ENCODE assay signal across 1 cellular context in the genomic region with DNA sequence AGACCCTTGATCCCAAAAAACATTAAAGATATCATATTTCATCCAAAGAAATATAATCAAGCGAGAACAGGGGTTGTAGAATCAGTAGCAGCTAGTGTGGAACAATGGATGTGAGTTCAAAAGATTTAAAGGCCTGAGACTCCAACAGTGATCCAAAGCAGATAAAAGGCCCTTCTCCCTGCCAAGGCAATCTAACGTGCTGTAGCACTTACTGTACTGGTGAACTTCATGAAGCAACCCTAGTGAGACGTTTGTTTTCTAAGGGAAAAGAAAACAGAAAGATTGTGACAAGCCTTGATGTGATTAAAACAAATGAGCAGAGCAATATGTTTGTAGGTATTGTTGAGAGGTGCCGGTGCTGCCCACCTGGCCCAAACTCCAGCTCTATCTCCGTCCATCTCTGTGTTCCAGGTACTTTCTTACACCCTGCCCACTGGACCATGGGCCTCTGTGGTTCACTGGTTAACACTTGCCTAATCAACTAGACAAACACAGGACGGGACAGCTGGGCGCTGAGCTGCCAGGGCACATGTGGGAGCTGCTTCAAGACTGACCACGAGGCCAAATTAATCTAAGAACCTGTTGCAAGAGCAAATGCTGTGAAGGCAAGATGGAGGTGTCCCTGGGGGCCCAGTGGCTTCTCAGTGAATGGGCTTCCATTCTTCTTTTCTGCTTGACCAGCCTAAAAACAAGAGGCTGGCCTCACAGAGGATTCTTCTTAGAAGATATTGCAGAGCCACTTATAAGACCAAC.
TF ChIP-seq lines count a peak whose summit lies in the region.

No MANE protein-coding gene starts in this region.

TF ChIP-seq in SK-N-SH, 30 proteins besides CTCF, POLR2A, EP300 and RAD21 (continued from another document):
- TF ChIP-seq, protein P1, sequence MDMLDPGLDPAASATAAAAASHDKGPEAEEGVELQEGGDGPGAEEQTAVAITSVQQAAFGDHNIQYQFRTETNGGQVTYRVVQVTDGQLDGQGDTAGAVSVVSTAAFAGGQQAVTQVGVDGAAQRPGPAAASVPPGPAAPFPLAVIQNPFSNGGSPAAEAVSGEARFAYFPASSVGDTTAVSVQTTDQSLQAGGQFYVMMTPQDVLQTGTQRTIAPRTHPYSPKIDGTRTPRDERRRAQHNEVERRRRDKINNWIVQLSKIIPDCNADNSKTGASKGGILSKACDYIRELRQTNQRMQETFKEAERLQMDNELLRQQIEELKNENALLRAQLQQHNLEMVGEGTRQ (IDR thresholded peaks at IDR 0.05; ENCODE audit: borderline replicate concordance, low read depth, low read length): no peak
- TF ChIP-seq MEF2A (IDR thresholded peaks at IDR 0.05; ENCODE audit: borderline replicate concordance, low read depth): no peak
- TF ChIP-seq RFX5 (IDR thresholded peaks at IDR 0.05; ENCODE audit: low read length): no peak
- TF ChIP-seq, protein P2, sequence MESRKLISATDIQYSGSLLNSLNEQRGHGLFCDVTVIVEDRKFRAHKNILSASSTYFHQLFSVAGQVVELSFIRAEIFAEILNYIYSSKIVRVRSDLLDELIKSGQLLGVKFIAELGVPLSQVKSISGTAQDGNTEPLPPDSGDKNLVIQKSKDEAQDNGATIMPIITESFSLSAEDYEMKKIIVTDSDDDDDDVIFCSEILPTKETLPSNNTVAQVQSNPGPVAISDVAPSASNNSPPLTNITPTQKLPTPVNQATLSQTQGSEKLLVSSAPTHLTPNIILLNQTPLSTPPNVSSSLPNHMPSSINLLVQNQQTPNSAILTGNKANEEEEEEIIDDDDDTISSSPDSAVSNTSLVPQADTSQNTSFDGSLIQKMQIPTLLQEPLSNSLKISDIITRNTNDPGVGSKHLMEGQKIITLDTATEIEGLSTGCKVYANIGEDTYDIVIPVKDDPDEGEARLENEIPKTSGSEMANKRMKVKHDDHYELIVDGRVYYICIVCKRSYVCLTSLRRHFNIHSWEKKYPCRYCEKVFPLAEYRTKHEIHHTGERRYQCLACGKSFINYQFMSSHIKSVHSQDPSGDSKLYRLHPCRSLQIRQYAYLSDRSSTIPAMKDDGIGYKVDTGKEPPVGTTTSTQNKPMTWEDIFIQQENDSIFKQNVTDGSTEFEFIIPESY (IDR thresholded peaks at IDR 0.05; ENCODE audit: borderline replicate concordance, low read depth): no peak
- TF ChIP-seq, protein P3, sequence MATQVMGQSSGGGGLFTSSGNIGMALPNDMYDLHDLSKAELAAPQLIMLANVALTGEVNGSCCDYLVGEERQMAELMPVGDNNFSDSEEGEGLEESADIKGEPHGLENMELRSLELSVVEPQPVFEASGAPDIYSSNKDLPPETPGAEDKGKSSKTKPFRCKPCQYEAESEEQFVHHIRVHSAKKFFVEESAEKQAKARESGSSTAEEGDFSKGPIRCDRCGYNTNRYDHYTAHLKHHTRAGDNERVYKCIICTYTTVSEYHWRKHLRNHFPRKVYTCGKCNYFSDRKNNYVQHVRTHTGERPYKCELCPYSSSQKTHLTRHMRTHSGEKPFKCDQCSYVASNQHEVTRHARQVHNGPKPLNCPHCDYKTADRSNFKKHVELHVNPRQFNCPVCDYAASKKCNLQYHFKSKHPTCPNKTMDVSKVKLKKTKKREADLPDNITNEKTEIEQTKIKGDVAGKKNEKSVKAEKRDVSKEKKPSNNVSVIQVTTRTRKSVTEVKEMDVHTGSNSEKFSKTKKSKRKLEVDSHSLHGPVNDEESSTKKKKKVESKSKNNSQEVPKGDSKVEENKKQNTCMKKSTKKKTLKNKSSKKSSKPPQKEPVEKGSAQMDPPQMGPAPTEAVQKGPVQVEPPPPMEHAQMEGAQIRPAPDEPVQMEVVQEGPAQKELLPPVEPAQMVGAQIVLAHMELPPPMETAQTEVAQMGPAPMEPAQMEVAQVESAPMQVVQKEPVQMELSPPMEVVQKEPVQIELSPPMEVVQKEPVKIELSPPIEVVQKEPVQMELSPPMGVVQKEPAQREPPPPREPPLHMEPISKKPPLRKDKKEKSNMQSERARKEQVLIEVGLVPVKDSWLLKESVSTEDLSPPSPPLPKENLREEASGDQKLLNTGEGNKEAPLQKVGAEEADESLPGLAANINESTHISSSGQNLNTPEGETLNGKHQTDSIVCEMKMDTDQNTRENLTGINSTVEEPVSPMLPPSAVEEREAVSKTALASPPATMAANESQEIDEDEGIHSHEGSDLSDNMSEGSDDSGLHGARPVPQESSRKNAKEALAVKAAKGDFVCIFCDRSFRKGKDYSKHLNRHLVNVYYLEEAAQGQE (IDR thresholded peaks at IDR 0.05; ENCODE audit: low read depth, low read length): no peak
- TF ChIP-seq, protein P4, sequence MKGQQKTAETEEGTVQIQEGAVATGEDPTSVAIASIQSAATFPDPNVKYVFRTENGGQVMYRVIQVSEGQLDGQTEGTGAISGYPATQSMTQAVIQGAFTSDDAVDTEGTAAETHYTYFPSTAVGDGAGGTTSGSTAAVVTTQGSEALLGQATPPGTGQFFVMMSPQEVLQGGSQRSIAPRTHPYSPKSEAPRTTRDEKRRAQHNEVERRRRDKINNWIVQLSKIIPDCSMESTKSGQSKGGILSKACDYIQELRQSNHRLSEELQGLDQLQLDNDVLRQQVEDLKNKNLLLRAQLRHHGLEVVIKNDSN (IDR thresholded peaks at IDR 0.05; ENCODE audit: borderline replicate concordance, low read depth): no peak
- TF ChIP-seq JUND (IDR thresholded peaks at IDR 0.05): no peak
- TF ChIP-seq RCOR1 (IDR thresholded peaks at IDR 0.05; ENCODE audit: low read length): no peak
- TF ChIP-seq NFIC (IDR thresholded peaks at IDR 0.05; ENCODE audit: borderline replicate concordance): no peak
- no peak for TF ChIP-seq CHD2 (IDR thresholded peaks at IDR 0.05; ENCODE audit: low read length, partially characterized antibody)
